Comparison of ENCODE assay signal across 9 cellular contexts in genomic region chr1:198258491-198258890, GRCh38.
DNase-seq lines count a peak whose midpoint lies in the region; ATAC-seq, FAIRE-seq and TF ChIP-seq lines count a peak whose summit lies in the region.
"Had no signal": no experiment of that assay in that cellular context is flagged by ENCODE, and none has a peak within 500 bp of the region (broad histone marks: within the 10 kb centered on the region; RNA-seq: fewer than 3 reads in every experiment).

No MANE protein-coding gene starts in this region.

- no peaks in the 10 kb centered on the region for H3K36me3 Mint-ChIP-seq in immature natural killer cell

- peak overlapping the region in 1 of 2 experiments; percentile 52; a peak in 1 of 6 replicates for H3K27ac ChIP-seq in A549
- no peak overlapping the region for H3K27ac ChIP-seq in sigmoid colon

- DNase-seq in A549 (ENCODE audit: low read depth in 1 of 2, low spot score in 1 of 2) (no peak), amniotic epithelial cell (ENCODE audit: low read depth) (peak; percentile 82), sigmoid colon (no peak), immature natural killer cell (no peak), NCI-H2171 (lab: John Stamatoyannopoulos, UW) (no peak)

- H3K4me2 ChIP-seq in A549 = peak overlapping the region; percentile 20

- CTCF ChIA-PET in A549 (lab: Yijun Ruan, JAX) = interaction anchor here (1.3 kb wide), 2 partner anchors 102 to 171 kb away, joined by 3 to 4 read pairs; partner anchors contain the start of gene NEK7

- H3K9me3 ChIP-seq in A549 (no peaks in the 10 kb centered on the region), sigmoid colon (no peaks in the 10 kb centered on the region)

- POLR2A ChIA-PET in A549 (lab: Yijun Ruan, JAX) = interaction anchor here (1.0 kb wide), 1 partner anchor 16 kb away, joined by 4 read pairs; no protein-coding TSS in a partner anchor

- no peak for TF ChIP-seq EP300 in A549 (IDR thresholded peaks at IDR 0.05)
- TF ChIP-seq EP300 in sigmoid colon (IDR thresholded peaks at IDR 0.05) = no peak

- FAIRE-seq in A549 (lab: Jason Lieb, UNC) = no peak

- no peaks in the 10 kb centered on the region for H3K36me3 ChIP-seq in sigmoid colon

- no peaks in the 10 kb centered on the region for H3K27me3 ChIP-seq in sigmoid colon

- intact Hi-C loops in sigmoid colon (cut with DNase I) = no loop called here

- TF ChIP-seq CTCF in A549 (IDR thresholded peaks at IDR 0.05) = no peak
- no peak for TF ChIP-seq CTCF in sigmoid colon (IDR thresholded peaks at IDR 0.05)

- TF ChIP-seq POLR2A in A549 (IDR thresholded peaks at IDR 0.05; ENCODE audit: low read length) (no peak), sigmoid colon (IDR thresholded peaks at IDR 0.05) (no peak)

- H3K9me3 Mint-ChIP-seq in immature natural killer cell = no peaks in the 10 kb centered on the region

- H3K4me3 ChIP-seq in A549 = no peak overlapping the region
- H3K4me3 ChIP-seq in sigmoid colon = no peak overlapping the region
- H3K4me3 ChIP-seq: skin epidermis had no signal

- peak overlapping the region in 1 of 6 donors; percentile 42 for H3K27ac Mint-ChIP-seq in immature natural killer cell

- no peak overlapping the region for H3K4me3 Mint-ChIP-seq in immature natural killer cell

- peaks cover 22 to 77% of the 10 kb centered on the region in 2 donors for H3K4me1 Mint-ChIP-seq in immature natural killer cell

- no peaks in the 10 kb centered on the region for H3K27me3 Mint-ChIP-seq in immature natural killer cell (ENCODE audit: low read depth in 3 of 3)

- H3K4me1 ChIP-seq in A549 (peaks cover 27% of the 10 kb centered on the region), sigmoid colon (peaks cover 0 to 28% (median 3%) of the 10 kb centered on the region in 4 donors)

- ATAC-seq in A549 (no peak), GM19023 (IDR thresholded peaks at IDR 0.05; ENCODE audit: unreplicated experiment) (peak; percentile 35), HG03103 (IDR thresholded peaks at IDR 0.05; ENCODE audit: low read depth, unreplicated experiment) (peak; percentile 38), HG02763 (IDR thresholded peaks at IDR 0.05; ENCODE audit: unreplicated experiment) (no peak)

- TF ChIP-seq RAD21 in A549 (conservative IDR thresholded peaks at IDR 0.05 in 1 of 2, IDR thresholded peaks at IDR 0.05 in 1 of 2) = no peak

TF ChIP-seq in A549, 52 proteins besides CTCF, POLR2A, EP300 and RAD21:
- TF ChIP-seq POLR2AphosphoS2 (conservative IDR thresholded peaks at IDR 0.05; ENCODE audit: low read length) (no peak), MAFK (IDR thresholded peaks at IDR 0.05; ENCODE audit: partially characterized antibody) (no peak), JUNB (IDR thresholded peaks at IDR 0.05) (0 out of 2 replicates have a peak, but pooled peaks have one; percentile 19), BHLHE40 (IDR thresholded peaks at IDR 0.05; ENCODE audit: low read depth, low read length) (no peak), HOXB13 (CRISPR knock-in tag; IDR thresholded peaks at IDR 0.05; ENCODE audit: low read depth) (no peak), EHMT2 (IDR thresholded peaks at IDR 0.05; ENCODE audit: low read depth) (no peak), BCL3 (IDR thresholded peaks at IDR 0.05) (no peak), FOSL2 (IDR thresholded peaks at IDR 0.05) (no peak), FOSL2 (CRISPR knock-in tag; IDR thresholded peaks at IDR 0.05) (no peak), NR3C1 (IDR thresholded peaks at IDR 0.05) (no peak)

Comparison
In these comparisons a context has a peak if more than half of its experiments do, and no peak if none do; other contexts are left out.
1. ATAC-seq: peak in GM19023 (single experiment) and HG03103 (single experiment); none in A549 (0 of 2) and HG02763 (single experiment).